In genomic region chr11:67423891-67424613, GRCh38 we compare ENCODE assay signal across 29 cellular contexts. TPM values are rescaled to one million over a fixed set of nuclear protein-coding genes. Genes with fewer than 3 reads are reported as not detected.
"Had no signal": no experiment of that assay in that cellular context is flagged by ENCODE, and none has a peak within 500 bp of the region (broad histone marks: within the 10 kb centered on the region; RNA-seq: fewer than 3 reads in every experiment).

No MANE protein-coding gene starts in this region.

- DNase-seq: activated CD4-positive, alpha-beta T cell treated with anti-CD3 and anti-CD28 coated beads for 1 hour; activated CD8-positive, alpha-beta memory T cell treated with anti-CD3 and anti-CD28 coated beads, Interleukin-2, amount 10 ng/mL, durations not matched to agents 7 days and 5 days; activated CD8-positive, alpha-beta T cell treated with anti-CD3 and anti-CD28 coated beads, Interleukin-2, amount 10 ng/mL, durations not matched to agents 7 days and 5 days; activated T-cell treated with anti-CD3 and anti-CD28 coated beads, Interleukin-2, amount 50 U/mL, for 48 hours; anterior cingulate cortex; dorsolateral prefrontal cortex; effector memory CD4-positive, alpha-beta T cell; erythroblast; gastrocnemius medialis; islet precursor cell; left ventricle myocardium inferior; mucosa of descending colon; nephron progenitor cell; nucleus accumbens; retina; sigmoid colon; small intestine; stimulated activated CD4-positive, alpha-beta T cell treated with anti-CD3 and anti-CD28 coated beads, Interleukin-4, amount 100 ng/mL, for 24 hours; stimulated activated naive CD4-positive, alpha-beta T cell; T1000; transverse colon had no signal

- H3K36me3 Mint-ChIP-seq: activated naive CD4-positive, alpha-beta T cell treated with anti-CD3 and anti-CD28 coated beads, Interleukin-2, amount 50 U/mL, for 24 hours; WTC11 had no signal

- H3K27me3 Mint-ChIP-seq: activated CD8-positive, alpha-beta memory T cell treated with anti-CD3 and anti-CD28 coated beads, Interleukin-2, amount 10 ng/mL, durations not matched to agents 7 days and 5 days; activated naive CD4-positive, alpha-beta T cell treated with anti-CD3 and anti-CD28 coated beads, Interleukin-2, amount 50 U/mL, for 24 hours had no signal

- H3K27ac Mint-ChIP-seq: activated naive CD4-positive, alpha-beta T cell treated with anti-CD3 and anti-CD28 coated beads, Interleukin-2, amount 50 U/mL, for 24 hours; activated T-helper 2 cell treated with anti-CD3 and anti-CD28 coated beads, Interferon-gamma antibody, Interleukin-2, Interleukin-4, amounts not matched to agents 10 μg/mL and 5 μg/mL and 100 μg/mL, durations not matched to agents 14 hours and 24 hours and 36 hours; nephron progenitor cell; WTC11 had no signal

- H3K9me3 Mint-ChIP-seq: activated naive CD4-positive, alpha-beta T cell treated with anti-CD3 and anti-CD28 coated beads, Interleukin-2, amount 50 U/mL, for 24 hours; activated T-helper 2 cell treated with anti-CD3 and anti-CD28 coated beads, Interferon-gamma antibody, Interleukin-2, Interleukin-4, amounts not matched to agents 10 μg/mL and 5 μg/mL and 100 μg/mL, durations not matched to agents 14 hours and 24 hours and 36 hours; nephron progenitor cell; WTC11 had no signal

- ATAC-seq: activated CD8-positive, alpha-beta memory T cell treated with anti-CD3 and anti-CD28 coated beads, Interleukin-2, amount 10 ng/mL, durations not matched to agents 7 days and 5 days; activated CD8-positive, alpha-beta T cell treated with anti-CD3 and anti-CD28 coated beads, Interleukin-2, amount 10 ng/mL, durations not matched to agents 7 days and 5 days; gastrocnemius medialis; mucosa of descending colon; pancreas; WTC11 had no signal

- H3K4me3 Mint-ChIP-seq: activated CD8-positive, alpha-beta memory T cell treated with anti-CD3 and anti-CD28 coated beads, Interleukin-2, amount 10 ng/mL, durations not matched to agents 7 days and 5 days; activated CD8-positive, alpha-beta T cell treated with anti-CD3 and anti-CD28 coated beads, Interleukin-2, amount 10 ng/mL, durations not matched to agents 7 days and 5 days; activated naive CD4-positive, alpha-beta T cell treated with anti-CD3 and anti-CD28 coated beads, Interleukin-2, amount 50 U/mL, for 24 hours; nephron progenitor cell; WTC11 had no signal

RNA-seq across cellular contexts. Expression of gene PTPRCAP, which starts 13.4 kb away (rescaled TPM):
- total RNA-seq: temporal lobe had no signal

RNA-seq across cellular contexts. Expression of gene TBC1D10C, which starts 20.2 kb away (rescaled TPM):
- total RNA-seq: bronchial epithelial cell, hepatocyte, myocyte had no signal
